Comparison of ENCODE assay signal across 25 cellular contexts in the genomic region with DNA sequence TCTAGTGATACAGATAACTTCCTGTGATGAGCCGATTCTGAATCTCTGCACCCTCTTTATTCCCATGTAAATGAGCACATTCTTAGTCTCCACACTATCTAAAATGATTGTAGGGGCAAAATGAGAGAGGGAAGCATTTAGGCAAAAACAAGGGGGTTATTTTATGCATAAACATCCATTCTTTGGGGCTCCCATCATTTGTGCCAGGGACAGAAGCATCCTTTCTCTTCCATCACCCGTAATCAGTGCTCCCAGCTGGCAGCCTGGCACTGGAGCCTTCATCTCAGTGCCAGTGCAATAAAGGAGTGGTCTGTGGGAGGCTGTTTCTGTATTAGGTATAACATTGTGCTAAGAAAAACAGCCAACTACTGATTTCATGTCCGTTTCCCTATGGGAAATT. TPM values are rescaled to one million over a fixed set of nuclear protein-coding genes. Genes with fewer than 3 reads are reported as not detected.
DNase-seq lines count a peak whose midpoint lies in the region; ATAC-seq, FAIRE-seq and TF ChIP-seq lines count a peak whose summit lies in the region.
"Had no signal": no experiment of that assay in that cellular context is flagged by ENCODE, and none has a peak within 500 bp of the region (broad histone marks: within the 10 kb centered on the region; RNA-seq: fewer than 3 reads in every experiment).

No MANE protein-coding gene starts in this region.

- peak overlapping the region; percentile 66 for H3K27ac ChIP-seq in left ventricle myocardium inferior (replicated peaks)
- H3K27ac ChIP-seq: A549, GM23248 had no signal

- no peak overlapping the region for H3K27ac Mint-ChIP-seq in activated naive CD4-positive, alpha-beta T cell treated with anti-CD3 and anti-CD28 coated beads for 36 hours
- H3K27ac Mint-ChIP-seq: activated CD4-positive, alpha-beta T cell treated with anti-CD3 and anti-CD28 coated beads for 36 hours had no signal

- DNase-seq in left ventricle myocardium inferior (no peak), cardiac septum (ENCODE audit: low spot score) (no peak), head of caudate nucleus (peak in 36 of 42 donors; percentile 35 to 79 (median 61)), nucleus accumbens (lab: John Stamatoyannopoulos, UW) (peak in 39 of 56 donors; percentile 11 to 73 (median 44)), sciatic nerve (ENCODE audit: low spot score) (no peak), GM12892 (ENCODE audit: insufficient read length) (no peak)
- no peak for DNase-seq in activated naive CD4-positive, alpha-beta T cell treated with anti-CD3 and anti-CD28 coated beads for 36 hours
- DNase-seq: activated CD4-positive, alpha-beta T cell treated with anti-CD3 and anti-CD28 coated beads for 36 hours; activated CD8-positive, alpha-beta memory T cell treated with anti-CD3 and anti-CD28 coated beads for 24 hours; activated naive CD4-positive, alpha-beta T cell treated with Interleukin-2 at 50 U/mL for 16 hours; activated T-cell treated with anti-CD3 and anti-CD28 coated beads, Interleukin-2, amount 50 U/mL, for 24 hours; COR-L47; left colon; NCI-H187; SHP77; stimulated activated CD4-positive, alpha-beta T cell treated with anti-CD3 and anti-CD28 coated beads, Interleukin-2, amount 100 ng/mL, for 48 hours; stimulated activated naive CD4-positive, alpha-beta T cell treated with Interleukin-2 at 50 U/mL for 16 hours had no signal

- H3K4me1 Mint-ChIP-seq in activated naive CD4-positive, alpha-beta T cell treated with anti-CD3 and anti-CD28 coated beads for 36 hours (ENCODE audit: low read depth): peaks cover 2% of the 10 kb centered on the region
- H3K4me1 Mint-ChIP-seq: activated CD4-positive, alpha-beta T cell treated with anti-CD3 and anti-CD28 coated beads for 36 hours had no signal

- H3K9me3 ChIP-seq in left ventricle myocardium inferior (replicated peaks): no peaks in the 10 kb centered on the region
- H3K9me3 ChIP-seq: A549, ascending aorta, tibial nerve had no signal

- TF ChIP-seq POLR2A in GM12892 (IDR thresholded peaks at IDR 0.05; ENCODE audit: low read depth, low read length): no peak

- peaks cover 7% of the 10 kb centered on the region for H3K36me3 Mint-ChIP-seq in activated naive CD4-positive, alpha-beta T cell treated with anti-CD3 and anti-CD28 coated beads for 36 hours (ENCODE audit: low read depth)

- H3K27me3 Mint-ChIP-seq in activated naive CD4-positive, alpha-beta T cell treated with anti-CD3 and anti-CD28 coated beads for 36 hours (ENCODE audit: low read depth): no peaks in the 10 kb centered on the region
- H3K27me3 Mint-ChIP-seq: activated CD4-positive, alpha-beta T cell treated with anti-CD3 and anti-CD28 coated beads for 36 hours; activated T-cell treated with anti-CD3 and anti-CD28 coated beads, Interleukin-2, amount 50 U/mL, for 24 hours had no signal

- ATAC-seq in sciatic nerve: no peak
- no peak for ATAC-seq in GM19324 (IDR thresholded peaks at IDR 0.05; ENCODE audit: low FRiP score, unreplicated experiment)
- ATAC-seq: activated CD4-positive, alpha-beta T cell treated with anti-CD3 and anti-CD28 coated beads for 36 hours; left colon had no signal

- no peak for FAIRE-seq in GM12892 (lab: Jason Lieb, UNC)
- FAIRE-seq: A549, colon had no signal

- peaks cover 42% of the 10 kb centered on the region for H3K4me1 ChIP-seq in left ventricle myocardium inferior
- H3K4me1 ChIP-seq: A549 had no signal

- H3K36me3 ChIP-seq in left ventricle myocardium inferior: peaks cover 37% of the 10 kb centered on the region

- H3K9me3 Mint-ChIP-seq in activated naive CD4-positive, alpha-beta T cell treated with anti-CD3 and anti-CD28 coated beads for 36 hours: no peaks in the 10 kb centered on the region
- H3K9me3 Mint-ChIP-seq: activated T-cell treated with anti-CD3 and anti-CD28 coated beads, Interleukin-2, amount 50 U/mL, for 24 hours; mesothelial cell of epicardium had no signal

- no peak overlapping the region for H3K4me3 Mint-ChIP-seq in activated naive CD4-positive, alpha-beta T cell treated with anti-CD3 and anti-CD28 coated beads for 36 hours
- H3K4me3 Mint-ChIP-seq: activated CD4-positive, alpha-beta T cell treated with anti-CD3 and anti-CD28 coated beads for 36 hours; activated T-cell treated with anti-CD3 and anti-CD28 coated beads, Interleukin-2, amount 50 U/mL, for 24 hours; mesothelial cell of epicardium had no signal

- CTCF ChIA-PET in activated naive CD4-positive, alpha-beta T cell treated with anti-CD3 and anti-CD28 coated beads for 36 hours (lab: Charles Lee): interaction anchor here (2.1 to 4.0 kb wide), 2 partner anchors 9 to 14 kb away, joined by 8 to 24 read pairs; partner anchors contain the start of gene COX14

- TF ChIP-seq CTCF in left ventricle myocardium inferior (IDR thresholded peaks at IDR 0.05; ENCODE audit: borderline replicate concordance): no peak

- intact Hi-C loops in left ventricle myocardium inferior (cut with micrococcal nuclease) (no loop called here), cardiac septum (cut with DNase I) (no loop called here), head of caudate nucleus (cut with DNase I) (no loop called here), sciatic nerve (cut with DNase I) (no loop called here)
- intact Hi-C loops in activated naive CD4-positive, alpha-beta T cell treated with anti-CD3 and anti-CD28 coated beads for 36 hours (cut with micrococcal nuclease): no loop called here

- no peaks in the 10 kb centered on the region for H3K27me3 ChIP-seq in left ventricle myocardium inferior (ENCODE audit: low read depth)
- H3K27me3 ChIP-seq: ascending aorta, tibial nerve had no signal

- no peak overlapping the region for H3K4me3 ChIP-seq in left ventricle myocardium inferior
- H3K4me3 ChIP-seq: A549, ascending aorta, GM23248, tibial nerve had no signal

RNA-seq across cellular contexts. Expression of gene GPD1, which starts 1.6 kb away (rescaled TPM):
- 9.0 TPM for total RNA-seq in left ventricle myocardium inferior
- total RNA-seq in cardiac septum: 5.1 TPM
- total RNA-seq in sciatic nerve: 32.2 TPM
- polyA plus RNA-seq in GM12892 (2012; ENCODE audit: missing spikeins): 1.1 TPM
- under 1 TPM; 0.36 to 0.47 TPM for total RNA-seq in activated naive CD4-positive, alpha-beta T cell treated with anti-CD3 and anti-CD28 coated beads for 36 hours
- total RNA-seq: GM23248, pulmonary artery endothelial cell had no signal
- polyA plus RNA-seq: GM23248 had no signal

RNA-seq across cellular contexts. Expression of gene COX14, which starts 9.8 kb away (rescaled TPM):
- 195 TPM for total RNA-seq in left ventricle myocardium inferior
- total RNA-seq in cardiac septum: 152 TPM
- 45.8 TPM for total RNA-seq in sciatic nerve
- polyA plus RNA-seq in GM12892 (2012; ENCODE audit: missing spikeins): 83.6 TPM
- total RNA-seq in activated naive CD4-positive, alpha-beta T cell treated with anti-CD3 and anti-CD28 coated beads for 36 hours: 10 to 100 TPM; 47.5 to 48.3 TPM

RNA-seq across cellular contexts. Expression of gene SMARCD1, which starts 17.0 kb away (rescaled TPM):
- total RNA-seq in left ventricle myocardium inferior: 15.4 TPM
- 20.5 TPM for total RNA-seq in cardiac septum
- total RNA-seq in sciatic nerve: 35.2 TPM
- polyA plus RNA-seq in GM12892 (2012; ENCODE audit: missing spikeins): 43.4 TPM
- 10 to 100 TPM; 57.7 to 60.2 TPM for total RNA-seq in activated naive CD4-positive, alpha-beta T cell treated with anti-CD3 and anti-CD28 coated beads for 36 hours

RNA-seq across cellular contexts. Expression of gene ASIC1, which starts 44.8 kb away (rescaled TPM):
- total RNA-seq in left ventricle myocardium inferior (0.96 TPM), cardiac septum (0.30 TPM), sciatic nerve (5.5 TPM)
- polyA plus RNA-seq in GM12892 (2012; ENCODE audit: missing spikeins): 0.51 TPM
- 1 to 10 TPM; 3.2 to 3.7 TPM for total RNA-seq in activated naive CD4-positive, alpha-beta T cell treated with anti-CD3 and anti-CD28 coated beads for 36 hours
- total RNA-seq: ascending aorta had no signal

Comparison
In these comparisons a context has a peak if more than half of its experiments do, and no peak if none do; other contexts are left out.
1. DNase-seq: peak in head of caudate nucleus (36 of 42) and nucleus accumbens (39 of 56); none in left ventricle myocardium inferior (single experiment), cardiac septum (single experiment), sciatic nerve (single experiment), GM12892 (single experiment) and activated naive CD4-positive, alpha-beta T cell treated with anti-CD3 and anti-CD28 coated beads for 36 hours (single experiment).